Comparison of ENCODE assay signal across 8 cellular contexts in genomic region chr19:40130013-40130412, GRCh38.
"Had no signal": no experiment of that assay in that cellular context is flagged by ENCODE, and none has a peak within 500 bp of the region (broad histone marks: within the 10 kb centered on the region; RNA-seq: fewer than 3 reads in every experiment).

No MANE protein-coding gene starts in this region.

- H3K4me3 ChIP-seq: GM23338 had no signal

- H3K4me3 Mint-ChIP-seq: GM23338, H9, HFFc6, IgD-negative memory B cell had no signal

- H3K27ac Mint-ChIP-seq: GM23338, H9, HFFc6, IgD-negative memory B cell had no signal

- H2AFZ ChIP-seq: GM23338 had no signal

- H3K36me3 Mint-ChIP-seq: IgD-negative memory B cell had no signal

- FAIRE-seq: H1, HTR-8/SVneo had no signal

- DNase-seq: H9, HCEC 1CT, HFFc6, KBM-7 had no signal

- H3K4me2 ChIP-seq: GM23338 had no signal

- ATAC-seq: GM23338 had no signal

- H3K4me1 Mint-ChIP-seq: GM23338, H9, IgD-negative memory B cell had no signal
